1 cellular context compared by ENCODE assay signal in the genomic region with DNA sequence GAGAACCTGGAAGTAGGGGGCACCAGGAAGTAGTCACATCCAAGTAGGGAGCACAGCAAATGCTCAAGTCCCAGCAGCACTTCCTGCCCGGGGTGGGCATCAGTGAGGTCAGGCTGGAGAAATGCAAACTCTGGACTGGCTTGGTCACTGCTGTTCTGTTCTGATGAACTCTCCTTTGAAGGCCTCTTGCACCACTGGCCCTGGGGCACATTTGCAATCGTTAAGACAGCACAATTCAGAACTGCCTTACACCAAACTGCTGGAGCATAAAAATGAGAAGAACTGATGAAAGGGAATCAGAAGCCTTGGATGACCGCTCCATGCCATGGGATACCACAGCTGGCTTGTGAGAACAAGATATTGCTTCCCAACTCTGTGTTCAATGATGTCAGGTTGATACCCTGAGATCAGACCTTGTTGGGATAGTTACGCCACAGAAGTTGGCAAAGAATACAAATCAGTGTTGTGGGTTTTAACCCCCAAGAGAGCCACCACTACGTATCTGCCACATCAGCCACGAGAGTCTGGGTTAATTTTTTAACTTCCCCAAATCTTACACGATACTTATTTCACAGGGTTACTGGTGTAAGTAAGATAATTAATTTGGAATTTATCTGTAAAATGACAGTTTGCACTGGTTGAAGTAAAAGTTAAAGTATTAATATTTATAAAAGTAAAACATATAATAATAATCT.
TF ChIP-seq lines count a peak whose summit lies in the region.

No MANE protein-coding gene starts in this region.

TF ChIP-seq in IMR-90, 13 proteins besides CTCF, POLR2A, EP300 and RAD21:
- TF ChIP-seq MAZ (IDR thresholded peaks at IDR 0.05; ENCODE audit: borderline replicate concordance, low read depth, low read length): no peak
- no peak for TF ChIP-seq CHD1 (IDR thresholded peaks at IDR 0.05; ENCODE audit: low read depth, low read length)
- no peak for TF ChIP-seq CEBPB (IDR thresholded peaks at IDR 0.05; ENCODE audit: low read depth, low read length)
- no peak for TF ChIP-seq BHLHE40 (IDR thresholded peaks at IDR 0.05; ENCODE audit: low read depth, low read length)
- TF ChIP-seq RFX5 (IDR thresholded peaks at IDR 0.05; ENCODE audit: low read depth, low read length): no peak
- TF ChIP-seq MAFK (IDR thresholded peaks at IDR 0.05; ENCODE audit: low read depth, low read length): no peak
- no peak for TF ChIP-seq SMC3 (IDR thresholded peaks at IDR 0.05; ENCODE audit: low read depth, low read length)
- TF ChIP-seq RCOR1 (IDR thresholded peaks at IDR 0.05; ENCODE audit: insufficient replicate concordance, low read length): no peak
- no peak for TF ChIP-seq MXI1 (IDR thresholded peaks at IDR 0.05; ENCODE audit: borderline replicate concordance, low read depth, low read length)
- no peak for TF ChIP-seq FOS (IDR thresholded peaks at IDR 0.05; ENCODE audit: low read depth, low read length)
- TF ChIP-seq, protein P1, sequence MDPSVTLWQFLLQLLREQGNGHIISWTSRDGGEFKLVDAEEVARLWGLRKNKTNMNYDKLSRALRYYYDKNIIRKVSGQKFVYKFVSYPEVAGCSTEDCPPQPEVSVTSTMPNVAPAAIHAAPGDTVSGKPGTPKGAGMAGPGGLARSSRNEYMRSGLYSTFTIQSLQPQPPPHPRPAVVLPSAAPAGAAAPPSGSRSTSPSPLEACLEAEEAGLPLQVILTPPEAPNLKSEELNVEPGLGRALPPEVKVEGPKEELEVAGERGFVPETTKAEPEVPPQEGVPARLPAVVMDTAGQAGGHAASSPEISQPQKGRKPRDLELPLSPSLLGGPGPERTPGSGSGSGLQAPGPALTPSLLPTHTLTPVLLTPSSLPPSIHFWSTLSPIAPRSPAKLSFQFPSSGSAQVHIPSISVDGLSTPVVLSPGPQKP (IDR thresholded peaks at IDR 0.05; ENCODE audit: borderline replicate concordance, low read depth, low read length): no peak
- TF ChIP-seq, protein P2, sequence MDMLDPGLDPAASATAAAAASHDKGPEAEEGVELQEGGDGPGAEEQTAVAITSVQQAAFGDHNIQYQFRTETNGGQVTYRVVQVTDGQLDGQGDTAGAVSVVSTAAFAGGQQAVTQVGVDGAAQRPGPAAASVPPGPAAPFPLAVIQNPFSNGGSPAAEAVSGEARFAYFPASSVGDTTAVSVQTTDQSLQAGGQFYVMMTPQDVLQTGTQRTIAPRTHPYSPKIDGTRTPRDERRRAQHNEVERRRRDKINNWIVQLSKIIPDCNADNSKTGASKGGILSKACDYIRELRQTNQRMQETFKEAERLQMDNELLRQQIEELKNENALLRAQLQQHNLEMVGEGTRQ (IDR thresholded peaks at IDR 0.05; ENCODE audit: low read depth, low read length): no peak
- TF ChIP-seq NFE2L2 (IDR thresholded peaks at IDR 0.05; ENCODE audit: low read depth, low read length): no peak
TF ChIP-seq in IMR-90: peak in this region for 0.
